In genomic region chr1:211625040-211625439, GRCh38 we compare ENCODE assay signal across 9 cellular contexts. TPM values are rescaled to one million over a fixed set of nuclear protein-coding genes. Genes with fewer than 3 reads are reported as not detected.
DNase-seq lines count a peak whose midpoint lies in the region; ATAC-seq and TF ChIP-seq lines count a peak whose summit lies in the region.
"Had no signal": no experiment of that assay in that cellular context is flagged by ENCODE, and none has a peak within 500 bp of the region (broad histone marks: within the 10 kb centered on the region; RNA-seq: fewer than 3 reads in every experiment).

No MANE protein-coding gene starts in this region.

- TF ChIP-seq CTCF in 22Rv1 (IDR thresholded peaks at IDR 0.05) (peak; percentile 37), GM12873 (IDR thresholded peaks at IDR 0.05; ENCODE audit: insufficient read depth, low read depth, low read length, missing control alignments) (peak; percentile 38), type B pancreatic cell (conservative IDR thresholded peaks at IDR 0.05) (no peak), mesothelial cell of epicardium (IDR thresholded peaks at IDR 0.05; ENCODE audit: unreplicated experiment) (no peak), stomach (IDR thresholded peaks at IDR 0.05) (no peak)

- H3K4me1 Mint-ChIP-seq in type B pancreatic cell (ENCODE audit: unreplicated experiment) (no peaks in the 10 kb centered on the region), mesothelial cell of epicardium (no peaks in the 10 kb centered on the region)

- H3K4me3 Mint-ChIP-seq in type B pancreatic cell = no peak overlapping the region
- H3K4me3 Mint-ChIP-seq in mesothelial cell of epicardium = no peak overlapping the region
- H3K4me3 Mint-ChIP-seq: activated T-cell treated with anti-CD3 and anti-CD28 coated beads, Interleukin-2, amount 50 U/mL, for 72 hours had no signal

- H3K4me3 ChIP-seq in stomach = no peak overlapping the region

- H3K4me1 ChIP-seq in stomach = peaks cover 0 to 6% (median 0%) of the 10 kb centered on the region in 4 donors

- H3K27ac Mint-ChIP-seq in type B pancreatic cell = no peak overlapping the region
- no peak overlapping the region for H3K27ac Mint-ChIP-seq in mesothelial cell of epicardium
- H3K27ac Mint-ChIP-seq: activated T-cell treated with anti-CD3 and anti-CD28 coated beads, Interleukin-2, amount 50 U/mL, for 72 hours had no signal

- 72 to 86% (median 80%) methylated on average over 2 of the region's 2 CpGs for WGBS in stomach, 5 donors

- H3K27ac ChIP-seq in 22Rv1 (no peak overlapping the region), stomach (no peak overlapping the region)

- no peaks in the 10 kb centered on the region for H3K36me3 ChIP-seq in stomach

- peak; percentile 61 for DNase-seq in RPMI7951 (ENCODE audit: low read depth)
- DNase-seq in foreskin melanocyte = peak; percentile 30
- no peak for DNase-seq in type B pancreatic cell (ENCODE audit: extremely low spot score, unreplicated experiment)
- DNase-seq in mesothelial cell of epicardium (ENCODE audit: low spot score in 2 of 2, unreplicated experiment in 2 of 2) = no peak
- no peak for DNase-seq in stomach

- no peaks in the 10 kb centered on the region for H3K9me3 ChIP-seq in stomach

- TF ChIP-seq EP300 in stomach (IDR thresholded peaks at IDR 0.05) = no peak

- TF ChIP-seq POLR2A in stomach (IDR thresholded peaks at IDR 0.05) = no peak

- no peaks in the 10 kb centered on the region for H3K27me3 ChIP-seq in stomach

- H3K36me3 Mint-ChIP-seq in type B pancreatic cell = no peaks in the 10 kb centered on the region
- H3K36me3 Mint-ChIP-seq in mesothelial cell of epicardium = no peaks in the 10 kb centered on the region

- no peak for ATAC-seq in HG02870 (IDR thresholded peaks at IDR 0.05; ENCODE audit: unreplicated experiment)

- peaks cover 6% of the 10 kb centered on the region for H3K27me3 Mint-ChIP-seq in type B pancreatic cell
- H3K27me3 Mint-ChIP-seq in mesothelial cell of epicardium (ENCODE audit: low read depth) = peaks cover 5% of the 10 kb centered on the region

- intact Hi-C loops in stomach (cut with DNase I; ENCODE audit: low total_unique reads) = no loop called here

- H3K9me3 Mint-ChIP-seq in type B pancreatic cell = no peaks in the 10 kb centered on the region
- no peaks in the 10 kb centered on the region for H3K9me3 Mint-ChIP-seq in mesothelial cell of epicardium
- H3K9me3 Mint-ChIP-seq: activated T-cell treated with anti-CD3 and anti-CD28 coated beads, Interleukin-2, amount 50 U/mL, for 72 hours had no signal

RNA-seq across cellular contexts. Expression of gene SLC30A1, which starts 46.1 kb away (rescaled TPM):
- total RNA-seq in RPMI7951 (2014; rRNA removed; shearing (Covaris generic)) = 10.1 and 12.0 TPM in 2 replicates
- total RNA-seq in type B pancreatic cell (ENCODE audit: low replicate concordance) (21.8 and 46.2 TPM in 2 replicates), mesothelial cell of epicardium (11.0 to 11.7 TPM (median 11.1 TPM) in 3 replicates), stomach (10 to 100 TPM in 3 of 5 donors, 1 to 10 TPM in 1, under 1 TPM in 1; 0.58 to 30.1 (median 18.5) TPM)
- 1 to 10 TPM; 2.0 to 2.4 (median 2.1) TPM for polyA plus RNA-seq in stomach

RNA-seq across cellular contexts. Expression of gene NEK2, which starts 50.4 kb away (rescaled TPM):
- total RNA-seq in RPMI7951 (2014; rRNA removed; shearing (Covaris generic)) = 100 and 110 TPM in 2 replicates
- total RNA-seq in type B pancreatic cell (ENCODE audit: low replicate concordance) (15.2 and 23.4 TPM in 2 replicates), mesothelial cell of epicardium (7.7 to 9.6 TPM (median 8.5 TPM) in 3 replicates), stomach (1 to 10 TPM in 2 of 5 donors, not detected in 3; 4.9 to 6.1 TPM)
- polyA plus RNA-seq in stomach = 1 to 10 TPM; 1.5 to 4.6 (median 2.2) TPM

Comparison
In these comparisons a context has a peak if more than half of its experiments do, and no peak if none do; other contexts are left out.
1. CTCF ChIP-seq: peak in 22Rv1 (single experiment) and GM12873 (single experiment); none in type B pancreatic cell (single experiment), mesothelial cell of epicardium (single experiment) and stomach (0 of 7).
2. DNase-seq: peak in RPMI7951 (single experiment) and foreskin melanocyte (single experiment); none in type B pancreatic cell (single experiment), mesothelial cell of epicardium (0 of 2) and stomach (single experiment).